ENCODE assay signal across 8 cellular contexts in the genomic region with DNA sequence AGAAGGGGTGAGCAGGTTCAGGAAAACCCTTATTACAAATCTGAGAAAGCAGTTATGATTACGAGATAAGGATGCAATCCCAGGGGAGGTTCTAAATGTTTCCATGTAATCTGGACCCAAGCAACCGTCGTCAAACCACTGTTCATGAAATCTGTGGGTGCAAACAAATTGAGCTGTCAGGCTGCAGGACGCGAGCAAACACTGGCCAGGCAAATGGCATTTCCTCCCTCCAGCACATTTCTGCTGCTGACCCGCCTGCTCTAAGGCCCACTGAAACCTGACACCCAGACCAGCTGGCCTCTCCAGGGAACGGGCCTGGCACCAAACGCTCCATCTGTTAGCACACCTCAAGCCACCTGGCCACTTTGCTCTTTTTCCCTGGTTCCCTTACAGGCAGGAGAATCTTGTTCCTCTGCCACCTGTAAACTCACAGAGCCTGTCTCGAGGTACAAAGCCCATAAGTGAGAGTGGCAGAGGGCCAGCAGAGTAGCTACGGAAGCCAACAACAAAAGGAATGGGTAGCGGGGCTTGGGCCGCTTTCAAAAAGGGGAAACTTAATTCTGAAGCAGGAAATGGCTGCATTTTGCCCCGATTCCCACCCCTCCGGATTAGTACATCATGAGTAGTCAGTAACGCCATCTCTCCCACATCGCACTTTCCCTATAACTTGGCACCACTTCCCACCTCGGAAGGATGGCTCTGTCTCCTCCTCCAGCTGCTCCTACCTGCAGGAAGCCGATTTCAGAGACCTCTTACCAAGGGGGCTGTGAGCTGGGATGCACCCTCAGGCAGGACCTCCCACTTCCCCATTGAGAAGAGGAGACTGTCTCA. TPM values are rescaled to one million over a fixed set of nuclear protein-coding genes. Genes with fewer than 3 reads are reported as not detected.
DNase-seq lines count a peak whose midpoint lies in the region; ATAC-seq and TF ChIP-seq lines count a peak whose summit lies in the region.

No MANE protein-coding gene starts in this region.

- H2BK15ac ChIP-seq in neuronal stem cell (ENCODE audit: low read length) = no peak overlapping the region

- no peak overlapping the region for H2BK120ac ChIP-seq in neuronal stem cell (ENCODE audit: low read depth, low read length)

- peak overlapping the region; percentile 53 for H3K18ac ChIP-seq in neuronal stem cell (ENCODE audit: low read length)

- 18% methylated on average over 18 of the region's 18 CpGs for WGBS in esophagus muscularis mucosa
- no CpG with 5 or more reads among the region's 18 CpGs for WGBS in neuronal stem cell (ENCODE audit: extremely low coverage in 2 of 2, insufficient read length in 2 of 2, insufficient replicate concordance in 1 of 2), 2 donors

- intact Hi-C loops in esophagus muscularis mucosa (cut with DNase I) = no loop called here

- TF ChIP-seq CTCF in esophagus muscularis mucosa (IDR thresholded peaks at IDR 0.05) = no peak

- TF ChIP-seq EP300 in esophagus muscularis mucosa (IDR thresholded peaks at IDR 0.05) = no peak

- H2AK5ac ChIP-seq in neuronal stem cell (ENCODE audit: low read depth, low read length) = no peak overlapping the region

- H3K4me3 ChIP-seq in NT2/D1 (ENCODE audit: insufficient read length, low read depth) (no peak overlapping the region), esophagus muscularis mucosa (no peak overlapping the region), neuronal stem cell (ENCODE audit: low read length in 2 of 2) (no peak overlapping the region)

- no peak overlapping the region for H3K14ac ChIP-seq in neuronal stem cell (ENCODE audit: low read length)

- H3K27ac ChIP-seq in esophagus muscularis mucosa (replicated peaks in 1 of 4) = no peak overlapping the region
- no peak overlapping the region for H3K27ac ChIP-seq in neuronal stem cell (replicated peaks; ENCODE audit: low read length)

- H3K36me3 ChIP-seq in NT2/D1 (ENCODE audit: insufficient read depth, insufficient read length, low read length) (no peaks in the 10 kb centered on the region), esophagus muscularis mucosa (no peaks in the 10 kb centered on the region), neuronal stem cell (replicated peaks in 1 of 2; ENCODE audit: control insufficient read depth in 2 of 2, insufficient read depth in 2 of 2, low read length in 2 of 2) (no peaks in the 10 kb centered on the region)

- peak overlapping the region; percentile 47 for H3K4me2 ChIP-seq in neuronal stem cell (ENCODE audit: insufficient read depth, low read length, poor library complexity, severe bottlenecking)

- no peak for TF ChIP-seq POLR2A in esophagus muscularis mucosa (IDR thresholded peaks at IDR 0.05; ENCODE audit: low read depth)

- H3K79me1 ChIP-seq in neuronal stem cell (ENCODE audit: low read depth, low read length) = no peaks in the 10 kb centered on the region

- H4K8ac ChIP-seq in neuronal stem cell (ENCODE audit: low read depth, low read length) = no peak overlapping the region

- H3K4me1 ChIP-seq in NT2/D1 (ENCODE audit: insufficient read depth, insufficient read length) (peaks cover 19% of the 10 kb centered on the region), esophagus muscularis mucosa (peaks cover 0 to 26% (median 20%) of the 10 kb centered on the region in 4 donors), neuronal stem cell (ENCODE audit: control insufficient read depth in 2 of 2, insufficient read depth in 1 of 2, low read depth in 1 of 2, low read length in 2 of 2) (peaks cover 11 to 13% of the 10 kb centered on the region in 2 donors)

- no peak overlapping the region for H4K91ac ChIP-seq in neuronal stem cell (ENCODE audit: low read depth, low read length, poor library complexity)

- no peaks in the 10 kb centered on the region for H3K27me3 ChIP-seq in NT2/D1 (ENCODE audit: insufficient read depth, insufficient read length)
- peaks cover 0 to 10% (median 0%) of the 10 kb centered on the region in 4 donors for H3K27me3 ChIP-seq in esophagus muscularis mucosa
- peaks cover 0 to 4% (median 0%) of the 10 kb centered on the region in 3 experiments for H3K27me3 ChIP-seq in neuronal stem cell (ENCODE audit: control insufficient read depth in 3 of 3, insufficient read depth in 3 of 3, low read depth in 1 of 3, low read length in 3 of 3)

- H2AFZ ChIP-seq in neuronal stem cell (ENCODE audit: low read length) = peak overlapping the region; percentile 83

- H3K4ac ChIP-seq in neuronal stem cell (ENCODE audit: low read length) = no peak overlapping the region

- H3K9ac ChIP-seq in NT2/D1 (ENCODE audit: insufficient read length, low read depth) (no peak overlapping the region), neuronal stem cell (ENCODE audit: low read depth, low read length, poor library complexity) (no peak overlapping the region)

- H2BK5ac ChIP-seq in neuronal stem cell (ENCODE audit: low read length) = no peak overlapping the region

- ATAC-seq in GM19467 (IDR thresholded peaks at IDR 0.05; ENCODE audit: unreplicated experiment) = no peak
- no peak for ATAC-seq in stimulated activated naive CD8-positive, alpha-beta T cell treated with anti-CD3 and anti-CD28 coated beads, Interleukin-15, Interleukin-2, amounts not matched to agents 100 U/mL and 50 U/mL, for 24 hours

- DNase-seq in AG08395 (ENCODE audit: low spot score) (peak; percentile 64), HS-5 (ENCODE audit: low read depth) (peak; percentile 79), NT2/D1 (ENCODE audit: low read depth, low spot score) (peak; percentile 47), esophagus muscularis mucosa (ENCODE audit: extremely low spot score) (peak; percentile 68), neuronal stem cell (ENCODE audit: low spot score) (peak; percentile 41), T-helper 1 cell (no peak)
- DNase-seq in stimulated activated naive CD8-positive, alpha-beta T cell treated with anti-CD3 and anti-CD28 coated beads, Interleukin-15, Interleukin-2, amounts not matched to agents 100 U/mL and 50 U/mL, for 24 hours = no peak

- H3K9me3 ChIP-seq in NT2/D1 (ENCODE audit: insufficient read depth, low read length) (no peaks in the 10 kb centered on the region), esophagus muscularis mucosa (no peaks in the 10 kb centered on the region), neuronal stem cell (replicated peaks in 1 of 2; ENCODE audit: control insufficient read depth in 2 of 2, insufficient read depth in 1 of 2, low read depth in 1 of 2, low read length in 2 of 2) (no peaks in the 10 kb centered on the region)

- H3K23ac ChIP-seq in neuronal stem cell (ENCODE audit: low read depth, low read length, poor library complexity) = no peak overlapping the region

- no peak overlapping the region for H2BK12ac ChIP-seq in neuronal stem cell (ENCODE audit: low read length)

RNA-seq across cellular contexts. Expression of a gene that starts 26.4 kb away (rescaled TPM):
- 1 to 10 TPM; 1.7 to 4.7 (median 3.3) TPM for total RNA-seq in esophagus muscularis mucosa
- 0.40 TPM for polyA plus RNA-seq in neuronal stem cell (2013, experiment 1 of 2)
- polyA plus RNA-seq in neuronal stem cell (2013, experiment 2 of 2) = 0.22 TPM

Comparison
In these comparisons a context has a peak if more than half of its experiments do, and no peak if none do; other contexts are left out.
1. DNase-seq: peak in AG08395 (single experiment), HS-5 (single experiment), NT2/D1 (single experiment), esophagus muscularis mucosa (single experiment) and neuronal stem cell (single experiment); none in stimulated activated naive CD8-positive, alpha-beta T cell treated with anti-CD3 and anti-CD28 coated beads, Interleukin-15, Interleukin-2, amounts not matched to agents 100 U/mL and 50 U/mL, for 24 hours (single experiment) and T-helper 1 cell (0 of 5).